Comparison of ENCODE assay signal across 12 cellular contexts in the genomic region with DNA sequence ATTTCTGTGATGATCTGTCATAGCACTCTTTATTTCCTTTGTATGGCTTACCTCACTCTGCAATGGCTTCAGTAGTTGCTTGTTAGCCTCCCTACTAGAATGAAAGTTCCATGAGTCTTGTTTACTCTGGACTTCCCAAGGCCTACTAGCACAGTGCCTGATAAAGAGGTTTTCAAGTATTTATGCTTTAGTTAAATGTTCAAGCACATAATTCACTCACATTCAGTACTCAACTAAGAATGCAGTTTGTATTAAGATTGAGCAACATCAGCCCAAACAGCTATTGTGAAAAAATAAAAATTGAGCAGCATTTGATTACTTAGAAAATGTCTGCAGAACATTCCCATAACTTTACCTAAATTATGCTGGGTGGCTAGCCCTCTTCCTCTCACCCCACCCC.
A peak's percentile ranks its signal among the peaks of the same experiment; 100 is the strongest.
DNase-seq lines count a peak whose midpoint lies in the region; ATAC-seq and TF ChIP-seq lines count a peak whose summit lies in the region.
"Had no signal": no experiment of that assay in that cellular context is flagged by ENCODE, and none has a peak within 500 bp of the region (broad histone marks: within the 10 kb centered on the region; RNA-seq: fewer than 3 reads in every experiment).

No MANE protein-coding gene starts in this region.

- H3K9me3 Mint-ChIP-seq in activated naive CD4-positive, alpha-beta T cell treated with anti-CD3 and anti-CD28 coated beads, Interleukin-2, amount 50 U/mL, for 24 hours = peaks cover 8% of the 10 kb centered on the region
- peaks cover 9% of the 10 kb centered on the region for H3K9me3 Mint-ChIP-seq in activated CD8-positive, alpha-beta T cell treated with anti-CD3 and anti-CD28 coated beads for 36 hours
- no peaks in the 10 kb centered on the region for H3K9me3 Mint-ChIP-seq in stimulated activated memory B cell treated with anti-CD40 and anti-IgM and Interleukin-4, amounts not matched to agents 10 μg/mL and 1 μg/mL and 100 μg/mL, for 72 hours
- H3K9me3 Mint-ChIP-seq in H9 = peaks cover 0 to 2% of the 10 kb centered on the region in 2 experiments; a peak in 2 of 5 replicates

- H2AK5ac ChIP-seq in H9 (ENCODE audit: insufficient read length, low read length) = no peak overlapping the region

- peak overlapping the region; percentile 70 for H3K27ac Mint-ChIP-seq in activated naive CD4-positive, alpha-beta T cell treated with anti-CD3 and anti-CD28 coated beads, Interleukin-2, amount 50 U/mL, for 24 hours
- peak overlapping the region; percentile 82 for H3K27ac Mint-ChIP-seq in activated CD8-positive, alpha-beta T cell treated with anti-CD3 and anti-CD28 coated beads for 36 hours
- H3K27ac Mint-ChIP-seq in stimulated activated memory B cell treated with anti-CD40 and anti-IgM and Interleukin-4, amounts not matched to agents 10 μg/mL and 1 μg/mL and 100 μg/mL, for 72 hours = peak overlapping the region; percentile 1
- no peak overlapping the region for H3K27ac Mint-ChIP-seq in H9
- H3K27ac Mint-ChIP-seq: endodermal cell had no signal

- no peaks in the 10 kb centered on the region; the same call in none of the 2 replicates for H3K4me1 ChIP-seq in H9 (ENCODE audit: insufficient read depth, low read length)

- no peaks in the 10 kb centered on the region for H3K79me2 ChIP-seq in H9 (ENCODE audit: insufficient read depth, low read length)

- H3K4ac ChIP-seq in H9 (ENCODE audit: low read depth, low read length) = no peak overlapping the region

- no peak for ATAC-seq in activated CD8-positive, alpha-beta T cell treated with anti-CD3 and anti-CD28 coated beads for 36 hours
- no peak for ATAC-seq in stimulated activated memory B cell treated with anti-CD40 and anti-IgM and Interleukin-4, amounts not matched to agents 10 μg/mL and 1 μg/mL and 100 μg/mL, for 72 hours

- no peaks in the 10 kb centered on the region for H3K9me3 ChIP-seq in H9 (ENCODE audit: control insufficient read depth, low read depth, low read length)

- H3K4me3 Mint-ChIP-seq in activated naive CD4-positive, alpha-beta T cell treated with anti-CD3 and anti-CD28 coated beads, Interleukin-2, amount 50 U/mL, for 24 hours = peak overlapping the region; percentile 34
- no peak overlapping the region for H3K4me3 Mint-ChIP-seq in activated CD8-positive, alpha-beta T cell treated with anti-CD3 and anti-CD28 coated beads for 36 hours
- no peak overlapping the region for H3K4me3 Mint-ChIP-seq in stimulated activated memory B cell treated with anti-CD40 and anti-IgM and Interleukin-4, amounts not matched to agents 10 μg/mL and 1 μg/mL and 100 μg/mL, for 72 hours
- no peak overlapping the region for H3K4me3 Mint-ChIP-seq in H9
- H3K4me3 Mint-ChIP-seq: endodermal cell had no signal

- no peak overlapping the region for H3K56ac ChIP-seq in H9 (ENCODE audit: insufficient read length, low read depth, low read length)

- no peak overlapping the region for H4K8ac ChIP-seq in H9 (replicated peaks; ENCODE audit: insufficient read length, low read depth, low read length)

- no peaks in the 10 kb centered on the region for H3K27me3 ChIP-seq in H9 (ENCODE audit: insufficient read depth, low read length)

- no peak for TF ChIP-seq CTCF in activated CD8-positive, alpha-beta T cell treated with anti-CD3 and anti-CD28 coated beads for 36 hours (IDR thresholded peaks at IDR 0.05)
- TF ChIP-seq CTCF in fibroblast of the aortic adventitia (IDR thresholded peaks at IDR 0.05; ENCODE audit: insufficient read depth, low read length) = no peak
- TF ChIP-seq CTCF in H9 (conservative IDR thresholded peaks at IDR 0.05) = no peak

- no peak overlapping the region for H3K4me2 ChIP-seq in H9 (ENCODE audit: insufficient read depth, insufficient read length, low read length)

- no peaks in the 10 kb centered on the region for H3K23me2 ChIP-seq in H9 (ENCODE audit: insufficient read length, low read depth, low read length, poor library complexity, severe bottlenecking)

- no peaks in the 10 kb centered on the region for H3K27me3 Mint-ChIP-seq in activated naive CD4-positive, alpha-beta T cell treated with anti-CD3 and anti-CD28 coated beads, Interleukin-2, amount 50 U/mL, for 24 hours
- no peaks in the 10 kb centered on the region for H3K27me3 Mint-ChIP-seq in activated CD8-positive, alpha-beta T cell treated with anti-CD3 and anti-CD28 coated beads for 36 hours
- no peaks in the 10 kb centered on the region for H3K27me3 Mint-ChIP-seq in stimulated activated memory B cell treated with anti-CD40 and anti-IgM and Interleukin-4, amounts not matched to agents 10 μg/mL and 1 μg/mL and 100 μg/mL, for 72 hours
- H3K27me3 Mint-ChIP-seq in H9 (ENCODE audit: low read depth) = no peaks in the 10 kb centered on the region; the same call in 1 of the 2 replicates

- H3T11ph ChIP-seq in H9 (ENCODE audit: low read length) = no peak overlapping the region

- peaks cover 30% of the 10 kb centered on the region for H3K36me3 Mint-ChIP-seq in activated naive CD4-positive, alpha-beta T cell treated with anti-CD3 and anti-CD28 coated beads, Interleukin-2, amount 50 U/mL, for 24 hours
- H3K36me3 Mint-ChIP-seq in activated CD8-positive, alpha-beta T cell treated with anti-CD3 and anti-CD28 coated beads for 36 hours (ENCODE audit: low read depth) = peaks cover 62% of the 10 kb centered on the region
- peaks cover 53% of the 10 kb centered on the region for H3K36me3 Mint-ChIP-seq in stimulated activated memory B cell treated with anti-CD40 and anti-IgM and Interleukin-4, amounts not matched to agents 10 μg/mL and 1 μg/mL and 100 μg/mL, for 72 hours
- H3K36me3 Mint-ChIP-seq in H9 (ENCODE audit: insufficient read depth in 1 of 3, low read depth in 3 of 3) = peaks cover 4 to 8% (median 5%) of the 10 kb centered on the region in 3 experiments; a peak in 6 of 7 replicates

- no peak overlapping the region for H2BK12ac ChIP-seq in H9 (ENCODE audit: insufficient read length, low read depth, low read length)

- H2BK5ac ChIP-seq in H9 (ENCODE audit: insufficient read length, low read length) = no peak overlapping the region

- no peak overlapping the region for H3K18ac ChIP-seq in H9 (ENCODE audit: insufficient read length, low read depth, low read length)

- H3K27ac ChIP-seq in H9 (ENCODE audit: insufficient read length, low read depth, low read length) = no peak overlapping the region

- H4K20me1 ChIP-seq in H9 (ENCODE audit: control insufficient read depth, insufficient read depth, insufficient read length) = no peaks in the 10 kb centered on the region

- H3K23ac ChIP-seq in H9 (ENCODE audit: insufficient read length, low read depth, low read length) = no peak overlapping the region

- H3K4me1 Mint-ChIP-seq in activated naive CD4-positive, alpha-beta T cell treated with anti-CD3 and anti-CD28 coated beads, Interleukin-2, amount 50 U/mL, for 24 hours = peaks cover 50% of the 10 kb centered on the region
- H3K4me1 Mint-ChIP-seq in activated CD8-positive, alpha-beta T cell treated with anti-CD3 and anti-CD28 coated beads for 36 hours (ENCODE audit: low read depth) = peaks cover 51% of the 10 kb centered on the region
- H3K4me1 Mint-ChIP-seq in stimulated activated memory B cell treated with anti-CD40 and anti-IgM and Interleukin-4, amounts not matched to agents 10 μg/mL and 1 μg/mL and 100 μg/mL, for 72 hours = peaks cover 18% of the 10 kb centered on the region
- H3K4me1 Mint-ChIP-seq in H9 = peaks cover 9 to 14% of the 10 kb centered on the region in 2 experiments; a peak in 3 of 4 replicates

- no peaks in the 10 kb centered on the region for H3K79me1 ChIP-seq in H9 (ENCODE audit: insufficient read depth, low read depth, low read length, poor library complexity, severe bottlenecking)

- H3K4me3 ChIP-seq in fibroblast of the aortic adventitia (ENCODE audit: low read depth, low read length) = no peak overlapping the region

- intact Hi-C loops in activated CD8-positive, alpha-beta T cell treated with anti-CD3 and anti-CD28 coated beads for 36 hours (cut with micrococcal nuclease) = no loop called here

- DNase-seq in activated naive CD4-positive, alpha-beta T cell treated with Interleukin-2 at 50 U/mL for 16 hours = no peak
- no peak for DNase-seq in activated CD8-positive, alpha-beta T cell treated with anti-CD3 and anti-CD28 coated beads for 36 hours
- peak; percentile 58 for DNase-seq in fibroblast of the aortic adventitia (ENCODE audit: low read depth)
- DNase-seq in central memory CD4-positive, alpha-beta T cell = no peak
- DNase-seq in H9 = no peak
- no peak for DNase-seq in RKO (ENCODE audit: low spot score)
- DNase-seq: AML-193, endodermal cell, hippocampal formation, NCI-H2081 had no signal

- no peak overlapping the region for H4K91ac ChIP-seq in H9 (ENCODE audit: insufficient read length, low read depth, low read length)

- POLR2A ChIA-PET in activated CD8-positive, alpha-beta T cell treated with anti-CD3 and anti-CD28 coated beads for 36 hours (lab: Charles Lee) = interaction anchor here (1.8 to 2.2 kb wide), 2 partner anchors 10 to 11 kb away, joined by 4 to 10 read pairs; no protein-coding TSS in a partner anchor

- H3K14ac ChIP-seq in H9 (ENCODE audit: insufficient read depth, low read length) = no peak overlapping the region

- no peak overlapping the region for H2BK120ac ChIP-seq in H9 (ENCODE audit: low read depth, low read length, poor library complexity, severe bottlenecking)

- no peak overlapping the region for H2BK20ac ChIP-seq in H9 (ENCODE audit: low read depth, low read length, poor library complexity, severe bottlenecking)

- no peak overlapping the region for H2AFZ ChIP-seq in H9 (ENCODE audit: low read length)

- no peak overlapping the region for H3K9ac ChIP-seq in H9 (ENCODE audit: extremely low read depth, insufficient read length, low read length)

- CTCF ChIA-PET in activated CD8-positive, alpha-beta T cell treated with anti-CD3 and anti-CD28 coated beads for 36 hours (lab: Charles Lee) = interaction anchor here (1.1 kb wide), 1 partner anchor 143 kb away, joined by 3 read pairs; no protein-coding TSS in a partner anchor

- H4K5ac ChIP-seq in H9 (ENCODE audit: insufficient read length, low read depth, low read length) = no peak overlapping the region

- H2BK15ac ChIP-seq in H9 (ENCODE audit: low read depth, low read length) = no peak overlapping the region

Comparison
In these comparisons a context has a peak if more than half of its experiments do, and no peak if none do; other contexts are left out.
1. H3K27ac Mint-ChIP-seq: peak in activated naive CD4-positive, alpha-beta T cell treated with anti-CD3 and anti-CD28 coated beads, Interleukin-2, amount 50 U/mL, for 24 hours (single experiment), activated CD8-positive, alpha-beta T cell treated with anti-CD3 and anti-CD28 coated beads for 36 hours (single experiment) and stimulated activated memory B cell treated with anti-CD40 and anti-IgM and Interleukin-4, amounts not matched to agents 10 μg/mL and 1 μg/mL and 100 μg/mL, for 72 hours (single experiment); none in H9 (0 of 3).